ENCODE assay signal across 17 cellular contexts in the genomic region with DNA sequence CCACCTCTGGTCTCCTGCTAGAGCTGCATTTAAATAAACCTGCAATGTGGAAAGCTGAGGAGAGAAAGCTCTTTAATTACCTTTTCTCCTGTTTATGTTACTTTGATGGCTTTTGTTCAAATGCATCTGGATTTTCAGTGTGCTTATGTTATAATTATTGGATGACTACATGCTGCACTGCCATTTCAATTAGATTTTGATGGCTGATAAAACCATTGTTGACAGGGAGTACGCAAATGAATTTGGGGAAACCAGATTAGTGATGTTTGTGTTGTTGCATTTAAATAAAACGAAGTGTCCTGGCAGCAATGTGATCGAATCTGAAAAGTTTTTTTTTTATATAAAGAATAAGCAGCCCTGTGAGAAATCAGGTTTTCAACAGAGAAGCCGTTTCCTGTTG.
"Had no signal": no experiment of that assay in that cellular context is flagged by ENCODE, and none has a peak within 500 bp of the region (broad histone marks: within the 10 kb centered on the region; RNA-seq: fewer than 3 reads in every experiment).

No MANE protein-coding gene starts in this region.

- H3K36me3 ChIP-seq: MG63, SJSA1 had no signal

- H3K4me1 ChIP-seq: SJSA1 had no signal

- H3K27ac ChIP-seq: SJSA1, SK-N-MC had no signal

- H3K27me3 ChIP-seq: MG63, SJSA1 had no signal

- DNase-seq: IMR-90, Karpas-422, KG1, MG63, NCI-H1092, NCI-H1436 treated with DMSO at 0.1 percent for 48 hours, NCI-H187 treated with DMSO at 0.1 percent for 48 hours, NCI-H2029 treated with DMSO at 0.1 percent for 48 hours, NCI-H226, NCI-H510A, NCI-H774, Right ventricle myocardium superior, RPMI8226, SIG-M5, T-helper 1 cell had no signal

- H3K9me3 ChIP-seq: MG63, SJSA1 had no signal

- H3K4me3 ChIP-seq: MG63, SJSA1, SK-N-MC had no signal
